In genomic region chr10:112741830-112742402, GRCh38 we compare ENCODE assay signal across 19 cellular contexts.
DNase-seq lines count a peak whose midpoint lies in the region; ATAC-seq and TF ChIP-seq lines count a peak whose summit lies in the region.
"Had no signal": no experiment of that assay in that cellular context is flagged by ENCODE, and none has a peak within 500 bp of the region (broad histone marks: within the 10 kb centered on the region; RNA-seq: fewer than 3 reads in every experiment).

No MANE protein-coding gene starts in this region.

- H3K27ac ChIP-seq in HEK293 (ENCODE audit: extremely low read depth, low read depth, low read length) (no peak overlapping the region), foreskin keratinocyte (no peak overlapping the region)
- H3K27ac ChIP-seq: neural progenitor cell had no signal

- ATAC-seq in foreskin keratinocyte (peak; percentile 56), GM18861 (IDR thresholded peaks at IDR 0.05; ENCODE audit: unreplicated experiment) (no peak)
- ATAC-seq in stimulated activated memory B cell treated with anti-CD40 and anti-IgM and Interleukin-4, amounts not matched to agents 10 μg/mL and 1 μg/mL and 100 μg/mL, for 72 hours = no peak
- ATAC-seq: activated CD8-positive, alpha-beta T cell treated with anti-CD3 and anti-CD28 coated beads, Interleukin-2, amount 10 ng/mL, durations not matched to agents 7 days and 5 days; activated naive CD8-positive, alpha-beta T cell treated with anti-CD3 and anti-CD28 coated beads, Interleukin-2, amount 50 U/mL, for 24 hours; effector memory CD8-positive, alpha-beta T cell; sciatic nerve had no signal

- TF ChIP-seq CTCF in HEK293 (tag by site-specific recombination; IDR thresholded peaks at IDR 0.05) (no peak), foreskin keratinocyte (conservative IDR thresholded peaks at IDR 0.05) (no peak), progenitor cell of endocrine pancreas (IDR thresholded peaks at IDR 0.05; ENCODE audit: unreplicated experiment) (no peak)

- H3K4me1 ChIP-seq in HEK293 (ENCODE audit: control insufficient read depth, insufficient read depth, low read length) (peaks cover 21% of the 10 kb centered on the region), foreskin keratinocyte (peaks cover 16% of the 10 kb centered on the region)

- no peaks in the 10 kb centered on the region for H3K36me3 Mint-ChIP-seq in progenitor cell of endocrine pancreas (ENCODE audit: insufficient read depth)
- peaks cover 65% of the 10 kb centered on the region for H3K36me3 Mint-ChIP-seq in stimulated activated memory B cell treated with anti-CD40 and anti-IgM and Interleukin-4, amounts not matched to agents 10 μg/mL and 1 μg/mL and 100 μg/mL, for 72 hours
- H3K36me3 Mint-ChIP-seq: neural progenitor cell had no signal

- peak overlapping the region; percentile 94 for H3K27ac Mint-ChIP-seq in progenitor cell of endocrine pancreas
- no peak overlapping the region for H3K27ac Mint-ChIP-seq in stimulated activated memory B cell treated with anti-CD40 and anti-IgM and Interleukin-4, amounts not matched to agents 10 μg/mL and 1 μg/mL and 100 μg/mL, for 72 hours
- H3K27ac Mint-ChIP-seq: activated CD8-positive, alpha-beta T cell treated with anti-CD3 and anti-CD28 coated beads, Interleukin-2, amount 10 ng/mL, durations not matched to agents 7 days and 5 days; activated naive CD8-positive, alpha-beta T cell treated with anti-CD3 and anti-CD28 coated beads, Interleukin-2, amount 50 U/mL, for 24 hours; activated T-helper 1 cell treated with anti-CD3 and anti-CD28 coated beads, Interleukin-12 subunit alpha, Interleukin-12 subunit beta, Interleukin-2, Interleukin-4 antibody, amounts not matched to agents 30 ng/mL and 10 ng/mL and 1 ng/mL, durations not matched to agents 14 hours and 24 hours and 36 hours; effector memory CD8-positive, alpha-beta T cell; memory B cell; neural progenitor cell had no signal

- H3K36me3 ChIP-seq in HEK293 (ENCODE audit: control insufficient read depth in 2 of 2, insufficient read depth in 1 of 2, low read length in 2 of 2) = no peaks in the 10 kb centered on the region
- H3K36me3 ChIP-seq: neural progenitor cell had no signal

- no peaks in the 10 kb centered on the region for H3K27me3 Mint-ChIP-seq in progenitor cell of endocrine pancreas
- no peaks in the 10 kb centered on the region for H3K27me3 Mint-ChIP-seq in stimulated activated memory B cell treated with anti-CD40 and anti-IgM and Interleukin-4, amounts not matched to agents 10 μg/mL and 1 μg/mL and 100 μg/mL, for 72 hours
- H3K27me3 Mint-ChIP-seq: activated naive CD8-positive, alpha-beta T cell treated with anti-CD3 and anti-CD28 coated beads, Interleukin-2, amount 50 U/mL, for 24 hours; effector memory CD8-positive, alpha-beta T cell; memory B cell had no signal

- H3K4me3 ChIP-seq in HEK293 (ENCODE audit: low read depth, low read length) = no peak overlapping the region
- H3K4me3 ChIP-seq: neural progenitor cell had no signal

- POLR2A ChIA-PET in HEK293 (lab: Yijun Ruan, JAX) = no interaction called here

- no peaks in the 10 kb centered on the region for H3K9me3 Mint-ChIP-seq in progenitor cell of endocrine pancreas (ENCODE audit: low read depth)
- peaks cover 3% of the 10 kb centered on the region for H3K9me3 Mint-ChIP-seq in stimulated activated memory B cell treated with anti-CD40 and anti-IgM and Interleukin-4, amounts not matched to agents 10 μg/mL and 1 μg/mL and 100 μg/mL, for 72 hours
- H3K9me3 Mint-ChIP-seq: activated naive CD8-positive, alpha-beta T cell treated with anti-CD3 and anti-CD28 coated beads, Interleukin-2, amount 50 U/mL, for 24 hours; activated T-helper 1 cell treated with anti-CD3 and anti-CD28 coated beads, Interleukin-12 subunit alpha, Interleukin-12 subunit beta, Interleukin-2, Interleukin-4 antibody, amounts not matched to agents 30 ng/mL and 10 ng/mL and 1 ng/mL, durations not matched to agents 14 hours and 24 hours and 36 hours; effector memory CD8-positive, alpha-beta T cell; memory B cell; neural progenitor cell had no signal

- no peaks in the 10 kb centered on the region for H3K9me3 ChIP-seq in HEK293 (ENCODE audit: control insufficient read depth, insufficient read depth, low read depth, low read length)

- CTCF ChIA-PET in HEK293 (lab: Yijun Ruan, JAX) = interaction anchor here (0.6 kb wide), 2 partner anchors 10 to 170 kb away, joined by 3 read pairs; no protein-coding TSS in a partner anchor

- peak; percentile 85 for DNase-seq in NCI-H510A treated with DMSO at 0.1 percent for 48 hours (lab: John Stamatoyannopoulos, UW)
- DNase-seq in foreskin keratinocyte = peak; percentile 45 to 61
- no peak for DNase-seq in progenitor cell of endocrine pancreas (ENCODE audit: low spot score, unreplicated experiment)
- no peak for DNase-seq in foreskin melanocyte
- no peak for DNase-seq in NCI-H526 treated with DMSO at 0.1 percent for 48 hours (lab: John Stamatoyannopoulos, UW)
- DNase-seq: activated CD8-positive, alpha-beta T cell treated with anti-CD3 and anti-CD28 coated beads, Interleukin-2, amount 10 ng/mL, durations not matched to agents 7 days and 5 days; activated naive CD8-positive, alpha-beta T cell treated with anti-CD3 and anti-CD28 coated beads, Interleukin-2, amount 50 U/mL, for 24 hours; central memory CD4-positive, alpha-beta T cell; effector memory CD8-positive, alpha-beta T cell; IMR-90; NCI-H1436; SW 1271 had no signal

- H3K4me3 Mint-ChIP-seq in progenitor cell of endocrine pancreas (ENCODE audit: low read depth) = peak overlapping the region; percentile 50
- no peak overlapping the region for H3K4me3 Mint-ChIP-seq in stimulated activated memory B cell treated with anti-CD40 and anti-IgM and Interleukin-4, amounts not matched to agents 10 μg/mL and 1 μg/mL and 100 μg/mL, for 72 hours
- H3K4me3 Mint-ChIP-seq: activated CD8-positive, alpha-beta T cell treated with anti-CD3 and anti-CD28 coated beads, Interleukin-2, amount 10 ng/mL, durations not matched to agents 7 days and 5 days; activated naive CD8-positive, alpha-beta T cell treated with anti-CD3 and anti-CD28 coated beads, Interleukin-2, amount 50 U/mL, for 24 hours; activated T-helper 1 cell treated with anti-CD3 and anti-CD28 coated beads, Interleukin-12 subunit alpha, Interleukin-12 subunit beta, Interleukin-2, Interleukin-4 antibody, amounts not matched to agents 30 ng/mL and 10 ng/mL and 1 ng/mL, durations not matched to agents 14 hours and 24 hours and 36 hours; effector memory CD8-positive, alpha-beta T cell; memory B cell; neural progenitor cell had no signal

- H3K4me1 Mint-ChIP-seq in progenitor cell of endocrine pancreas (ENCODE audit: low read depth) = peaks cover 82% of the 10 kb centered on the region
- no peaks in the 10 kb centered on the region for H3K4me1 Mint-ChIP-seq in stimulated activated memory B cell treated with anti-CD40 and anti-IgM and Interleukin-4, amounts not matched to agents 10 μg/mL and 1 μg/mL and 100 μg/mL, for 72 hours
- H3K4me1 Mint-ChIP-seq: activated naive CD8-positive, alpha-beta T cell treated with anti-CD3 and anti-CD28 coated beads, Interleukin-2, amount 50 U/mL, for 24 hours; memory B cell had no signal

- no peaks in the 10 kb centered on the region for H3K27me3 ChIP-seq in foreskin keratinocyte
- H3K27me3 ChIP-seq: neural progenitor cell had no signal

TF ChIP-seq in HEK293, 187 proteins besides CTCF, POLR2A, EP300 and RAD21:
- TF ChIP-seq ZNF626 (tag by site-specific recombination; IDR thresholded peaks at IDR 0.05) = no peak
- TF ChIP-seq MYNN (tag by site-specific recombination; IDR thresholded peaks at IDR 0.05; ENCODE audit: borderline replicate concordance) = peak; percentile 53; the same call in 1 of the 2 replicates
- no peak for TF ChIP-seq KLF17 (tag by site-specific recombination; IDR thresholded peaks at IDR 0.05)
- TF ChIP-seq FEZF1 (tag by site-specific recombination; IDR thresholded peaks at IDR 0.05) = peak; percentile 73
- no peak for TF ChIP-seq KLF1 (tag by site-specific recombination; IDR thresholded peaks at IDR 0.05)

Comparison
In these comparisons a context has a peak if more than half of its experiments do, and no peak if none do; other contexts are left out.
1. DNase-seq: peak in NCI-H510A treated with DMSO at 0.1 percent for 48 hours (single experiment) and foreskin keratinocyte (2 of 2); none in progenitor cell of endocrine pancreas (single experiment), foreskin melanocyte (single experiment) and NCI-H526 treated with DMSO at 0.1 percent for 48 hours (single experiment).